ENCODE assay signal across 18 cellular contexts in genomic region chr6:164258421-164258820, GRCh38.
"Had no signal": no experiment of that assay in that cellular context is flagged by ENCODE, and none has a peak within 500 bp of the region (broad histone marks: within the 10 kb centered on the region; RNA-seq: fewer than 3 reads in every experiment).

No MANE protein-coding gene starts in this region.

- DNase-seq: hippocampal formation; immature natural killer cell; kidney; left colon; left ventricle myocardium inferior; naive thymus-derived CD8-positive, alpha-beta T cell; occipital lobe; retina; right cardiac atrium; stimulated activated CD4-positive, alpha-beta T cell treated with anti-CD3 and anti-CD28 coated beads, Interleukin-12 subunit alpha, Interleukin-12 subunit beta, amount 100 ng/mL, for 4 hours; stimulated activated CD4-positive, alpha-beta T cell treated with anti-CD3 and anti-CD28 coated beads, Interleukin-15, amount 100 ng/mL, for 24 hours; stimulated activated CD4-positive, alpha-beta T cell treated with anti-CD3 and anti-CD28 coated beads, Interleukin-2, amount 100 ng/mL, for 24 hours; stimulated activated CD4-positive, alpha-beta T cell treated with anti-CD3 and anti-CD28 coated beads, Interleukin-4, amount 100 ng/mL, for 1 hour; stimulated activated naive B cell treated with anti-CD40 and anti-IgM and Interleukin-4, amounts not matched to agents 10 μg/mL and 1 μg/mL and 100 μg/mL, for 72 hours; stimulated activated naive CD8-positive, alpha-beta T cell treated with anti-CD3 and anti-CD28 coated beads, Interleukin-15, Interleukin-2, amounts not matched to agents 100 U/mL and 50 U/mL, for 24 hours; stomach; uterus had no signal

- ATAC-seq: left colon; naive thymus-derived CD8-positive, alpha-beta T cell; right cardiac atrium; sciatic nerve; stimulated activated naive B cell treated with anti-CD40 and anti-IgM and Interleukin-4, amounts not matched to agents 10 μg/mL and 1 μg/mL and 100 μg/mL, for 72 hours; stimulated activated naive CD8-positive, alpha-beta T cell treated with anti-CD3 and anti-CD28 coated beads, Interleukin-15, Interleukin-2, amounts not matched to agents 100 U/mL and 50 U/mL, for 24 hours had no signal
